Comparison of ENCODE assay signal across 6 cellular contexts in the genomic region with DNA sequence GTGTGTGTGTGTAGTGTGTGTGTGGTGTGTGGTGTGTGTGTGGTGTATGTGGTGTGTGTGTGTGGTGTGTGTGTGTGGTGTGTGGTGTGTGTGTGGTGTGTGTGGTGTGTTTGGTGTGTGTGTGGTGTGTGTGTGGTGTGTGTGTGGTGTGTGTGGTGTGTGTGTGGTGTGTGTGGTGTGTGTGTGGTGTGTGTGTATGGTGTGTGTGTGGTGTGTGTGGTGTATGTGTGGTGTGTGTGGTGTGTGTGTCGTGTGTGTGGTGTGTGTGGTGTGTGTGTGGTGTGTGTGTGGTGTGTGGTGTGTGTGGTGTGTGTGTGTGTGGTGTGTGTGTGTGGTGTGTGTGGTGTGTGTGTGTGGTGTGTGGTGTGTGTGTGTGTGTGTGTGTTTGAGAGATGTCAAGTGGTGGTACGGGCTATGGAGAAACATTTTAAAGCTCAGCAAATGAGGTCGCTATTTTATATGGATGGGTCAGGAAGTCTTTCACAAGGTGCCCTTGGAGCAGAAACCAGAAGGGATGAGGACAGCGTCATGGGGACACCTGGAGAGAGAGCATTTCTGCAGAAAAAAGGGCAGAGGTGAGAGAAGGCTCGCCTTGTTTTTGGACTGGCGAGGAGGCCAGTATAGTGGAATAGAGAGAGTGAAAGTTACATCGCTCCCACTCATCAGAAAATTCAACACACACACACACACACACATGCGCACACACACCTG. TPM values are rescaled to one million over a fixed set of nuclear protein-coding genes. Genes with fewer than 3 reads are reported as not detected.
"Had no signal": no experiment of that assay in that cellular context is flagged by ENCODE, and none has a peak within 500 bp of the region (broad histone marks: within the 10 kb centered on the region; RNA-seq: fewer than 3 reads in every experiment).

No MANE protein-coding gene starts in this region.

RNA-seq across cellular contexts. Expression of a gene that starts 58.1 kb away (rescaled TPM):
- polyA plus RNA-seq: immature natural killer cell; naive thymus-derived CD4-positive, alpha-beta T cell; neural cell; ovary; right cardiac atrium; urinary bladder had no signal
